22 cellular contexts compared by ENCODE assay signal in genomic region chr13:90896022-90896421, GRCh38.
"Had no signal": no experiment of that assay in that cellular context is flagged by ENCODE, and none has a peak within 500 bp of the region (broad histone marks: within the 10 kb centered on the region; RNA-seq: fewer than 3 reads in every experiment).

No MANE protein-coding gene starts in this region.

- DNase-seq: effector CD4-positive, alpha-beta T cell; endodermal cell; erythroblast; foreskin melanocyte; head of caudate nucleus; hippocampal formation; left colon; left ventricle myocardium superior; mesenchymal stem cell; midbrain; naive B cell; posterior cingulate gyrus; sigmoid colon; stimulated activated CD4-positive, alpha-beta T cell treated with anti-CD3 and anti-CD28 coated beads, Interleukin-2, amount 100 ng/mL, for 48 hours; stimulated activated naive CD4-positive, alpha-beta T cell treated with Interleukin-2 at 50 U/mL for 16 hours; thyroid gland; upper lobe of right lung had no signal

- ATAC-seq: left colon, left ventricle myocardium superior, upper lobe of right lung had no signal

- H3K4me2 ChIP-seq: smooth muscle cell had no signal

- H3K9me3 ChIP-seq: neutrophil, sigmoid colon, thyroid gland, upper lobe of right lung, vagina had no signal

- H3K4me1 ChIP-seq: sigmoid colon, upper lobe of right lung, vagina had no signal

- H3K27me3 ChIP-seq: neutrophil, sigmoid colon, thyroid gland, upper lobe of right lung, vagina had no signal

- H3K4me3 ChIP-seq: coronary artery, lung, sigmoid colon, smooth muscle cell, thyroid gland, upper lobe of right lung, vagina had no signal

- H3K36me3 ChIP-seq: neutrophil, sigmoid colon, thyroid gland, upper lobe of right lung, vagina had no signal

- H3K27ac ChIP-seq: coronary artery, neutrophil, sigmoid colon, thyroid gland, upper lobe of right lung, vagina had no signal
